In genomic region chr7:117154721-117155120, GRCh38 we compare ENCODE assay signal across 23 cellular contexts.
"Had no signal": no experiment of that assay in that cellular context is flagged by ENCODE, and none has a peak within 500 bp of the region (broad histone marks: within the 10 kb centered on the region; RNA-seq: fewer than 3 reads in every experiment).

No MANE protein-coding gene starts in this region.

- H3K9me3 ChIP-seq: SJCRH30 had no signal

- H3K4me2 ChIP-seq: KMS-11 had no signal

- DNase-seq: Kasumi-1, MM.1S, NCI-H1092 treated with DMSO at 0.1 percent for 48 hours, NCI-H1436, NCI-H1694 treated with DMSO at 0.1 percent for 48 hours, NCI-H1930, NCI-H2081, NCI-H2107, NCI-H345, NCI-H446 treated with DMSO at 0.1 percent for 48 hours, NCI-H510A treated with DMSO at 0.1 percent for 48 hours, NCI-H526 treated with DMSO at 0.1 percent for 48 hours, NCI-H774, PC-3, SHP77 treated with DMSO at 0.1 percent for 48 hours, SJCRH30, T-helper 1 cell had no signal

- H3K27me3 ChIP-seq: SJCRH30 had no signal

- ATAC-seq: HepG2, K562, Panc1, PC-3, Right ventricle myocardium inferior, SK-N-SH treated with all-trans-retinoic acid at 6 μM for 48 hours had no signal

- H3K4me1 ChIP-seq: SJCRH30 had no signal

- H3K27ac ChIP-seq: KMS-11, SJCRH30 had no signal

- H3K4me3 ChIP-seq: K562, SJCRH30 had no signal

- H3K9ac ChIP-seq: KMS-11 had no signal
